Comparison of ENCODE assay signal across 8 cellular contexts in genomic region chr1:200409203-200409760, GRCh38. TPM values are rescaled to one million over a fixed set of nuclear protein-coding genes. Genes with fewer than 3 reads are reported as not detected.
DNase-seq lines count a peak whose midpoint lies in the region; ATAC-seq and TF ChIP-seq lines count a peak whose summit lies in the region.

No MANE protein-coding gene starts in this region.

- peaks cover 39% of the 10 kb centered on the region for H3K36me3 Mint-ChIP-seq in activated T-cell treated with anti-CD3 and anti-CD28 coated beads, Interleukin-2, amount 50 U/mL, for 4 hours (ENCODE audit: insufficient read depth)
- peaks cover 38% of the 10 kb centered on the region for H3K36me3 Mint-ChIP-seq in osteocyte (ENCODE audit: unreplicated experiment)

- no peak for TF ChIP-seq POLR2A in upper lobe of left lung (IDR thresholded peaks at IDR 0.05)

- peak overlapping the region; percentile 88 for H3K27ac ChIP-seq in HUES64 (ENCODE audit: low read depth, low read length)
- peak overlapping the region; percentile 91 to 96 (median 94) for H3K27ac ChIP-seq in upper lobe of left lung

- peak overlapping the region; percentile 91 for H3K9ac ChIP-seq in HUES64 (ENCODE audit: low read depth, low read length)

- under 1% methylated on average over 40 of the region's 41 CpGs for WGBS in HUES64
- WGBS in upper lobe of left lung, 2 donors = 0 to 2% methylated on average over 13 to 40 of the region's 41 CpGs

- H3K4me1 ChIP-seq in HUES64 (ENCODE audit: insufficient read depth, low read length) = peaks cover 54% of the 10 kb centered on the region
- H3K4me1 ChIP-seq in upper lobe of left lung = peaks cover 34 to 51% (median 45%) of the 10 kb centered on the region in 4 donors

- ATAC-seq in GM19467 (IDR thresholded peaks at IDR 0.05; ENCODE audit: unreplicated experiment) (peak; percentile 20), upper lobe of left lung (ENCODE audit: low FRiP score in 2 of 2) (peak; percentile 30 to 59)
- ATAC-seq in activated T-cell treated with anti-CD3 and anti-CD28 coated beads, Interleukin-2, amount 50 U/mL, for 4 hours = peak; percentile 51 to 55

- TF ChIP-seq CTCF in fibroblast of villous mesenchyme (IDR thresholded peaks at IDR 0.05; ENCODE audit: insufficient read depth, low read depth, low read length) (peak; percentile 15), osteocyte (IDR thresholded peaks at IDR 0.05) (no peak), upper lobe of left lung (IDR thresholded peaks at IDR 0.05) (no peak)

- H3K27ac Mint-ChIP-seq in osteocyte (ENCODE audit: unreplicated experiment) = peak overlapping the region; percentile 90

- peaks cover 4% of the 10 kb centered on the region for H3K9me3 Mint-ChIP-seq in activated T-cell treated with anti-CD3 and anti-CD28 coated beads, Interleukin-2, amount 50 U/mL, for 4 hours
- peaks cover 15% of the 10 kb centered on the region for H3K9me3 Mint-ChIP-seq in osteocyte (ENCODE audit: unreplicated experiment)

- H3K27me3 ChIP-seq in HUES64 (ENCODE audit: insufficient read depth, low read length) = no peaks in the 10 kb centered on the region
- H3K27me3 ChIP-seq in upper lobe of left lung = no peaks in the 10 kb centered on the region

- DNase-seq in CD1c-positive myeloid dendritic cell (ENCODE audit: extremely low spot score) = peak; percentile 11
- DNase-seq in activated T-cell treated with anti-CD3 and anti-CD28 coated beads, Interleukin-2, amount 50 U/mL, for 4 hours = peak; percentile 21
- no peak for DNase-seq in fibroblast of villous mesenchyme (ENCODE audit: low read depth)
- no peak for DNase-seq in osteocyte (ENCODE audit: extremely low spot score, unreplicated experiment)
- peak; percentile 49 to 91 for DNase-seq in upper lobe of left lung
- no peak for DNase-seq in Ammon's horn (ENCODE audit: low spot score)

- peak overlapping the region; percentile 95 for H3K4me3 Mint-ChIP-seq in activated T-cell treated with anti-CD3 and anti-CD28 coated beads, Interleukin-2, amount 50 U/mL, for 4 hours
- H3K4me3 Mint-ChIP-seq in osteocyte (ENCODE audit: unreplicated experiment) = peak overlapping the region; percentile 98

- peaks cover 48% of the 10 kb centered on the region for H3K36me3 ChIP-seq in HUES64 (ENCODE audit: insufficient read depth, low read length)
- H3K36me3 ChIP-seq in upper lobe of left lung = peaks cover 0 to 16% (median 3%) of the 10 kb centered on the region in 4 donors

- peaks cover 55% of the 10 kb centered on the region for H3K4me1 Mint-ChIP-seq in activated T-cell treated with anti-CD3 and anti-CD28 coated beads, Interleukin-2, amount 50 U/mL, for 4 hours (ENCODE audit: low read depth)
- H3K4me1 Mint-ChIP-seq in osteocyte (ENCODE audit: unreplicated experiment) = peaks cover 49% of the 10 kb centered on the region

- H3K9me3 ChIP-seq in HUES64 (ENCODE audit: insufficient read depth, low read depth, low read length) (no peaks in the 10 kb centered on the region), upper lobe of left lung (no peaks in the 10 kb centered on the region)

- no peaks in the 10 kb centered on the region for H3K27me3 Mint-ChIP-seq in activated T-cell treated with anti-CD3 and anti-CD28 coated beads, Interleukin-2, amount 50 U/mL, for 4 hours (ENCODE audit: low read depth)
- H3K27me3 Mint-ChIP-seq in osteocyte (ENCODE audit: unreplicated experiment) = no peaks in the 10 kb centered on the region

- peak overlapping the region; percentile 90 for H3K4me3 ChIP-seq in HUES64 (ENCODE audit: low read length)
- peak overlapping the region; percentile 86 for H3K4me3 ChIP-seq in fibroblast of villous mesenchyme (ENCODE audit: low read depth, low read length)
- H3K4me3 ChIP-seq in upper lobe of left lung = peak overlapping the region; percentile 60 to 98 (median 82)

- no peak for TF ChIP-seq EP300 in upper lobe of left lung (IDR thresholded peaks at IDR 0.05)

RNA-seq across cellular contexts. Expression of gene ZNF281, which starts 0.6 kb away (rescaled TPM):
- 48.9 TPM for polyA plus RNA-seq in HUES64 (2013, experiment 1 of 2)
- polyA plus RNA-seq in HUES64 (2013, experiment 2 of 2) = 49.6 TPM
- 10 to 100 TPM; 14.2 to 19.5 (median 19.3) TPM for total RNA-seq in activated T-cell treated with anti-CD3 and anti-CD28 coated beads, Interleukin-2, amount 50 U/mL, for 4 hours
- total RNA-seq in fibroblast of villous mesenchyme = 47.4 and 48.8 TPM in 2 replicates
- 18.0 and 18.2 TPM in 2 replicates for total RNA-seq in osteocyte
- total RNA-seq in upper lobe of left lung = 10 to 100 TPM; 11.4 to 26.8 (median 16.6) TPM

Comparison
In these comparisons a context has a peak if more than half of its experiments do, and no peak if none do; other contexts are left out.
1. DNase-seq: peak in CD1c-positive myeloid dendritic cell (single experiment), activated T-cell treated with anti-CD3 and anti-CD28 coated beads, Interleukin-2, amount 50 U/mL, for 4 hours (single experiment) and upper lobe of left lung (2 of 2); none in fibroblast of villous mesenchyme (single experiment), osteocyte (single experiment) and Ammon's horn (single experiment).
2. Peak in every context shown above with its lines, with median percentiles within 50 percentile points of each other: ATAC-seq and H3K4me3 ChIP-seq.